In genomic region chr2:196291873-196292800, GRCh38 we compare ENCODE assay signal across 11 cellular contexts.
A peak's percentile ranks its signal among the peaks of the same experiment; 100 is the strongest.
DNase-seq lines count a peak whose midpoint lies in the region; ATAC-seq and TF ChIP-seq lines count a peak whose summit lies in the region.
"Had no signal": no experiment of that assay in that cellular context is flagged by ENCODE, and none has a peak within 500 bp of the region (broad histone marks: within the 10 kb centered on the region; RNA-seq: fewer than 3 reads in every experiment).

No MANE protein-coding gene starts in this region.

- H3K4me1 ChIP-seq in OCI-LY7 (ENCODE audit: insufficient read depth, low read length, poor library complexity, severe bottlenecking), result peaks cover 12% of the 10 kb centered on the region
- H3K4me1 ChIP-seq: transverse colon had no signal

- TF ChIP-seq CTCF in activated CD8-positive, alpha-beta T cell treated with anti-CD3 and anti-CD28 coated beads for 36 hours (IDR thresholded peaks at IDR 0.05), result no peak
- TF ChIP-seq CTCF in OCI-LY7 (conservative IDR thresholded peaks at IDR 0.05; ENCODE audit: low read length), result no peak

- H3K4me1 Mint-ChIP-seq in activated CD8-positive, alpha-beta T cell treated with anti-CD3 and anti-CD28 coated beads for 36 hours (ENCODE audit: low read depth), result peaks cover 44% of the 10 kb centered on the region

- CTCF ChIA-PET in activated CD8-positive, alpha-beta T cell treated with anti-CD3 and anti-CD28 coated beads for 36 hours (lab: Charles Lee), result interaction anchor here (0.9 to 5.4 kb wide), 5 partner anchors 14 to 213 kb away, joined by 3 to 33 read pairs (median 8); no protein-coding TSS in a partner anchor
- CTCF ChIA-PET in OCI-LY7 (lab: Charles Lee; ENCODE audit: unreplicated experiment), result no interaction called here

- H3K9me3 ChIP-seq in OCI-LY7 (ENCODE audit: low read length), result no peaks in the 10 kb centered on the region
- H3K9me3 ChIP-seq: transverse colon had no signal

- no peaks in the 10 kb centered on the region for H3K36me3 Mint-ChIP-seq in activated CD8-positive, alpha-beta T cell treated with anti-CD3 and anti-CD28 coated beads for 36 hours (ENCODE audit: low read depth)

- DNase-seq in activated CD8-positive, alpha-beta T cell treated with anti-CD3 and anti-CD28 coated beads for 36 hours, result no peak
- DNase-seq in myocyte (ENCODE audit: low read depth), result peak; percentile 99
- DNase-seq in NCI-H2081 (lab: John Stamatoyannopoulos, UW), result no peak
- DNase-seq in OCI-LY7 (ENCODE audit: low spot score), result no peak
- no peak for DNase-seq in retina
- DNase-seq in ACHN, result no peak
- DNase-seq: cerebellar nuclear complex, GOT3, transverse colon had no signal

- no peaks in the 10 kb centered on the region for H3K9me3 Mint-ChIP-seq in activated CD8-positive, alpha-beta T cell treated with anti-CD3 and anti-CD28 coated beads for 36 hours

- H3K4me3 ChIP-seq in OCI-LY7 (ENCODE audit: low read depth, low read length, poor library complexity, severe bottlenecking), result no peak overlapping the region
- H3K4me3 ChIP-seq: transverse colon had no signal

- H3K27ac Mint-ChIP-seq in activated CD8-positive, alpha-beta T cell treated with anti-CD3 and anti-CD28 coated beads for 36 hours, result no peak overlapping the region

- no peaks in the 10 kb centered on the region for H3K36me3 ChIP-seq in OCI-LY7 (ENCODE audit: insufficient read depth, low read length)
- H3K36me3 ChIP-seq: transverse colon had no signal

- H3K4me3 Mint-ChIP-seq in activated CD8-positive, alpha-beta T cell treated with anti-CD3 and anti-CD28 coated beads for 36 hours, result no peak overlapping the region

- H3K27me3 Mint-ChIP-seq in activated CD8-positive, alpha-beta T cell treated with anti-CD3 and anti-CD28 coated beads for 36 hours, result no peaks in the 10 kb centered on the region

- in situ Hi-C loops in ACHN (cut with HindIII; ENCODE audit: low pct_ligation_motif_present, low pct_unique_long_range_greater_than_20kb, low sequenced_read_pairs), result no loop called here

- no TSS peak for BruUV-seq in OCI-LY7 (replicated peaks; lab: Mats Ljungman, UMichigan)

- no peak overlapping the region for H3K27ac ChIP-seq in OCI-LY7 (ENCODE audit: low read depth, low read length, poor library complexity, severe bottlenecking)
- H3K27ac ChIP-seq: transverse colon had no signal

- H3K9me2 ChIP-seq in OCI-LY7 (ENCODE audit: insufficient read depth, low read length), result no peaks in the 10 kb centered on the region

- peak; percentile 48 for ATAC-seq in GM18873 (IDR thresholded peaks at IDR 0.05; ENCODE audit: low FRiP score, unreplicated experiment)
- ATAC-seq in HG03108 (IDR thresholded peaks at IDR 0.05; ENCODE audit: unreplicated experiment), result peak; percentile 36
- ATAC-seq in activated CD8-positive, alpha-beta T cell treated with anti-CD3 and anti-CD28 coated beads for 36 hours, result peak; percentile 18

- POLR2A ChIA-PET in activated CD8-positive, alpha-beta T cell treated with anti-CD3 and anti-CD28 coated beads for 36 hours (lab: Charles Lee), result interaction anchor here (1.0 kb wide), 1 partner anchor 32 kb away, joined by 3 read pairs; no protein-coding TSS in a partner anchor
- POLR2A ChIA-PET in OCI-LY7 (lab: Charles Lee), result interaction anchor here (0.6 to 2.5 kb wide), 6 partner anchors 12 to 1419 kb away, joined by 3 to 10 read pairs (median 3); no protein-coding TSS in a partner anchor

- intact Hi-C loops in activated CD8-positive, alpha-beta T cell treated with anti-CD3 and anti-CD28 coated beads for 36 hours (cut with micrococcal nuclease), result loop anchor here (5.0 kb wide), 1 partner anchor 40 kb away; no protein-coding TSS in a partner anchor
- intact Hi-C loops in OCI-LY7 (cut with micrococcal nuclease; ENCODE audit: unreplicated experiment), result loop anchor here (10.0 kb wide), 1 partner anchor 353 kb away; no protein-coding TSS in a partner anchor

- no peak overlapping the region for H3K4me2 ChIP-seq in OCI-LY7 (ENCODE audit: low read length)

- H4K20me1 ChIP-seq in OCI-LY7 (ENCODE audit: insufficient read depth, low read length), result no peaks in the 10 kb centered on the region

- no peak overlapping the region for H2AFZ ChIP-seq in OCI-LY7 (ENCODE audit: low read length)

- H3K79me2 ChIP-seq in OCI-LY7 (ENCODE audit: insufficient read depth, low read depth, low read length), result no peaks in the 10 kb centered on the region
